31 cellular contexts compared by ENCODE assay signal in genomic region chr18:3584266-3584665, GRCh38.
A peak's percentile ranks its signal among the peaks of the same experiment; 100 is the strongest.
DNase-seq lines count a peak whose midpoint lies in the region; ATAC-seq, FAIRE-seq and TF ChIP-seq lines count a peak whose summit lies in the region.
"Had no signal": no experiment of that assay in that cellular context is flagged by ENCODE, and none has a peak within 500 bp of the region (broad histone marks: within the 10 kb centered on the region; RNA-seq: fewer than 3 reads in every experiment).

No MANE protein-coding gene starts in this region.

- H3K23me2 ChIP-seq in H1 (ENCODE audit: low read depth, low read length), result no peaks in the 10 kb centered on the region; the same call in 1 of the 2 replicates

- H2BK15ac ChIP-seq in H1 (ENCODE audit: low read length), result no peak overlapping the region

- no peak for FAIRE-seq in H1 (lab: Jason Lieb, UNC)

- peak overlapping the region in 4 of 8 donors; percentile 57 to 79 (median 72) for H3K4me3 Mint-ChIP-seq in naive B cell
- H3K4me3 Mint-ChIP-seq: activated CD4-positive, alpha-beta T cell treated with anti-CD3 and anti-CD28 coated beads for 36 hours; activated naive CD8-positive, alpha-beta T cell treated with anti-CD3 and anti-CD28 coated beads, Interleukin-2, amount 10 ng/mL, durations not matched to agents 7 days and 5 days; HFFc6; nephron; T-helper 17 cell had no signal

- H4K20me1 ChIP-seq in BLaER1 treated with 17β-estradiol and CSF1 and Interleukin-3, amounts not matched to agents 10 nM and 100 nM, result no peaks in the 10 kb centered on the region
- H4K20me1 ChIP-seq in H1 (replicated peaks in 1 of 2; ENCODE audit: control insufficient read depth in 1 of 2, insufficient read depth in 2 of 2, low read length in 2 of 2), result no peaks in the 10 kb centered on the region

- TF ChIP-seq POLR2A in H1 (IDR thresholded peaks at IDR 0.05; ENCODE audit: control extremely low read depth in 1 of 2, low read depth in 2 of 2, low read length in 2 of 2), result no peak

- H2BK20ac ChIP-seq in H1 (ENCODE audit: low read length), result peak overlapping the region; percentile 11; the same call in 1 of the 2 replicates

- no peaks in the 10 kb centered on the region for H3K27me3 Mint-ChIP-seq in naive B cell
- H3K27me3 Mint-ChIP-seq: activated CD4-positive, alpha-beta T cell treated with anti-CD3 and anti-CD28 coated beads for 36 hours; activated naive CD8-positive, alpha-beta T cell treated with anti-CD3 and anti-CD28 coated beads, Interleukin-2, amount 10 ng/mL, durations not matched to agents 7 days and 5 days had no signal

- H2BK120ac ChIP-seq in H1 (replicated peaks; ENCODE audit: low read depth, low read length), result peak overlapping the region; percentile 96

- H3K4me1 ChIP-seq in BLaER1 treated with 17β-estradiol and CSF1 and Interleukin-3, amounts not matched to agents 10 nM and 100 nM, result peaks cover 13 to 46% (median 27%) of the 10 kb centered on the region in 10 experiments
- peaks cover 3 to 13% (median 9%) of the 10 kb centered on the region in 4 experiments for H3K4me1 ChIP-seq in H1 (replicated peaks in 1 of 4; ENCODE audit: control insufficient read depth in 3 of 4, insufficient read depth in 4 of 4, low read length in 3 of 4)
- H3K4me1 ChIP-seq: ascending aorta, gastrocnemius medialis had no signal

- H3K27ac ChIP-seq in BLaER1 treated with 17β-estradiol and CSF1 and Interleukin-3, amounts not matched to agents 10 nM and 100 nM, result no peak overlapping the region
- H3K27ac ChIP-seq in H1 (ENCODE audit: low read depth, low read length), result no peak overlapping the region
- H3K27ac ChIP-seq: ascending aorta, gastrocnemius medialis, ovary, right atrium auricular region had no signal

- peak overlapping the region; percentile 81 for H4K5ac ChIP-seq in H1 (ENCODE audit: insufficient read length, low read depth, low read length)

- peak overlapping the region; percentile 95; the same call in 1 of the 2 replicates for H2BK12ac ChIP-seq in H1 (ENCODE audit: low read depth, low read length)

- no peaks in the 10 kb centered on the region for H3K79me1 ChIP-seq in H1 (ENCODE audit: low read depth, low read length)

- H3K36me3 Mint-ChIP-seq in naive B cell, result no peaks in the 10 kb centered on the region
- H3K36me3 Mint-ChIP-seq: activated naive CD8-positive, alpha-beta T cell treated with anti-CD3 and anti-CD28 coated beads, Interleukin-2, amount 10 ng/mL, durations not matched to agents 7 days and 5 days had no signal

- peak overlapping the region; percentile 90; the same call in 1 of the 2 replicates for H2BK5ac ChIP-seq in H1 (ENCODE audit: low read depth, low read length)

- H3K4me2 ChIP-seq in BLaER1 treated with 17β-estradiol and CSF1 and Interleukin-3, amounts not matched to agents 10 nM and 100 nM, result peak overlapping the region in 10 of 11 experiments; percentile 20 to 82 (median 48); a peak in 15 of 22 replicates
- H3K4me2 ChIP-seq in H1 (ENCODE audit: insufficient read depth in 1 of 2, low read depth in 2 of 2, low read length in 2 of 2), result no peak overlapping the region; a peak in 1 of 4 replicates
- H3K4me2 ChIP-seq: SK-N-SH, smooth muscle cell had no signal

- no peak overlapping the region for H3K14ac ChIP-seq in H1 (ENCODE audit: insufficient read length)

- H3K9me3 Mint-ChIP-seq in naive B cell, result peaks cover 0 to 13% (median 2%) of the 10 kb centered on the region in 7 donors
- H3K9me3 Mint-ChIP-seq: activated naive CD8-positive, alpha-beta T cell treated with anti-CD3 and anti-CD28 coated beads, Interleukin-2, amount 10 ng/mL, durations not matched to agents 7 days and 5 days; HFFc6; nephron had no signal

- H4K8ac ChIP-seq in H1 (ENCODE audit: extremely low read depth, insufficient read depth, low read length), result no peak overlapping the region

- CTCF ChIA-PET in H1 (lab: Charles Lee; ENCODE audit: partially characterized antibody), result interaction anchor here (0.6 to 4.2 kb wide), 17 partner anchors 8 to 302 kb away, joined by 3 to 42 read pairs (median 9); no protein-coding TSS in a partner anchor

- no peak for TF ChIP-seq RAD21 in H1 (IDR thresholded peaks at IDR 0.05 in 1 of 2, conservative IDR thresholded peaks at IDR 0.05 in 1 of 2; ENCODE audit: low read depth in 2 of 2, low read length in 2 of 2)

- TF ChIP-seq CTCF in H1 (IDR thresholded peaks at IDR 0.05; ENCODE audit: control extremely low read depth in 1 of 3, insufficient read depth in 1 of 3, low read depth in 1 of 3, low read length in 3 of 3) (no peak), GM20000 (IDR thresholded peaks at IDR 0.05; ENCODE audit: extremely low read depth, missing control alignments) (no peak)

- H3K9me3 ChIP-seq in BLaER1 treated with 17β-estradiol and CSF1 and Interleukin-3, amounts not matched to agents 10 nM and 100 nM (replicated peaks in 1 of 11), result peaks cover 0 to 5% (median 0%) of the 10 kb centered on the region in 11 experiments; a peak in 1 of 22 replicates
- no peaks in the 10 kb centered on the region for H3K9me3 ChIP-seq in H1 (ENCODE audit: insufficient read depth in 2 of 2, low read depth in 1 of 2, low read length in 1 of 2)
- H3K9me3 ChIP-seq: ascending aorta, gastrocnemius medialis, ovary, right atrium auricular region, SK-N-SH, tibial nerve had no signal

- peaks cover 36 to 49% (median 47%) of the 10 kb centered on the region in 3 donors for H3K4me1 Mint-ChIP-seq in naive B cell

- no peaks in the 10 kb centered on the region for H3K36me3 ChIP-seq in BLaER1 treated with 17β-estradiol and CSF1 and Interleukin-3, amounts not matched to agents 10 nM and 100 nM
- no peaks in the 10 kb centered on the region for H3K36me3 ChIP-seq in H1 (ENCODE audit: control insufficient read depth in 2 of 4, insufficient read depth in 4 of 4, low read length in 3 of 4)
- H3K36me3 ChIP-seq: ascending aorta, gastrocnemius medialis, ovary, right atrium auricular region, tibial nerve had no signal

- no peak overlapping the region for H3K56ac ChIP-seq in H1 (replicated peaks; ENCODE audit: insufficient read length, low read depth, low read length)

- ATAC-seq in naive B cell (ENCODE audit: low read depth in 2 of 2) (no peak), HG03442 (IDR thresholded peaks at IDR 0.05; ENCODE audit: unreplicated experiment) (no peak)
- ATAC-seq: activated CD4-positive, alpha-beta T cell treated with anti-CD3 and anti-CD28 coated beads for 36 hours; gastrocnemius medialis had no signal

- H3K27ac Mint-ChIP-seq in naive B cell, result peak overlapping the region; percentile 84 to 99 (median 98)
- H3K27ac Mint-ChIP-seq: activated naive CD8-positive, alpha-beta T cell treated with anti-CD3 and anti-CD28 coated beads, Interleukin-2, amount 10 ng/mL, durations not matched to agents 7 days and 5 days; HFFc6; nephron; T-helper 17 cell had no signal

- H2AK5ac ChIP-seq in H1 (ENCODE audit: low read depth, low read length), result no peak overlapping the region

- DNase-seq in NCI-H69 (lab: John Stamatoyannopoulos, UW) (peak; percentile 69), H1 (ENCODE audit: low read depth in 1 of 2, low spot score in 2 of 2) (no peak), naive B cell (no peak), GM20000 (ENCODE audit: low spot score) (no peak), HK-2 (ENCODE audit: unreplicated experiment) (no peak), Kasumi-1 (lab: John Stamatoyannopoulos, UW) (no peak)
- DNase-seq: ACHN; activated CD4-positive, alpha-beta T cell treated with anti-CD3 and anti-CD28 coated beads for 36 hours; activated CD8-positive, alpha-beta memory T cell treated with anti-CD3 and anti-CD28 coated beads for 24 hours; activated effector memory CD4-positive, alpha-beta T cell treated with Interleukin-2 at 50 U/mL for 16 hours; activated naive CD8-positive, alpha-beta T cell treated with anti-CD3 and anti-CD28 coated beads, Interleukin-2, amount 10 ng/mL, durations not matched to agents 7 days and 5 days; cortex of kidney; DMS79 treated with DMSO at 0.1 percent for 48 hours; gastrocnemius medialis; HFFc6; islet precursor cell; NCI-H1092 treated with DMSO at 0.1 percent for 48 hours; NCI-H187; NCI-H2171 treated with DMSO at 0.1 percent for 48 hours; NCI-H524; ovary; SK-N-SH; stimulated activated CD4-positive, alpha-beta T cell treated with anti-CD3 and anti-CD28 coated beads, Interleukin-1b, Interleukin-23, amount 100 ng/mL, for 48 hours; T-helper 17 cell had no signal

- peak overlapping the region; percentile 9 for H3K4ac ChIP-seq in H1 (replicated peaks; ENCODE audit: insufficient read length, low read depth, low read length)

- POLR2A ChIA-PET in H1 (lab: Charles Lee; ENCODE audit: partially characterized antibody), result interaction anchor here (1.6 to 2.1 kb wide), 2 partner anchors 8 to 129 kb away, joined by 8 to 10 read pairs; no protein-coding TSS in a partner anchor

- no peak overlapping the region for H3K9ac ChIP-seq in BLaER1 treated with 17β-estradiol and CSF1 and Interleukin-3, amounts not matched to agents 10 nM and 100 nM
- H3K9ac ChIP-seq in H1 (replicated peaks in 1 of 4; ENCODE audit: extremely low read depth in 1 of 4, low read depth in 3 of 4, low read length in 3 of 4), result no peak overlapping the region
- H3K9ac ChIP-seq: SK-N-SH had no signal

- H3K4me3 ChIP-seq in BLaER1 treated with 17β-estradiol and CSF1 and Interleukin-3, amounts not matched to agents 10 nM and 100 nM, result no peak overlapping the region
- no peak overlapping the region for H3K4me3 ChIP-seq in H1 (ENCODE audit: extremely low read depth in 1 of 4, insufficient read depth in 2 of 4, low read depth in 3 of 4, low read length in 4 of 4)
- H3K4me3 ChIP-seq: ascending aorta, gastrocnemius medialis, ovary, right atrium auricular region, smooth muscle cell, tibial nerve had no signal

- H2AFZ ChIP-seq in H1 (ENCODE audit: low read length), result no peak overlapping the region

- peak overlapping the region; percentile 96 for H4K91ac ChIP-seq in H1 (replicated peaks; ENCODE audit: insufficient read length, low read length)

- no peaks in the 10 kb centered on the region for H3K79me2 ChIP-seq in H1 (ENCODE audit: control insufficient read depth in 1 of 2, insufficient read depth in 2 of 2, low read length in 2 of 2)

- peak overlapping the region; percentile 57; the same call in 1 of the 2 replicates for H3K18ac ChIP-seq in H1 (ENCODE audit: extremely low read depth, low read length)

- no peak overlapping the region for H3K23ac ChIP-seq in H1 (ENCODE audit: insufficient read length)

- TF ChIP-seq EP300 in H1 (IDR thresholded peaks at IDR 0.05; ENCODE audit: borderline replicate concordance in 1 of 2, low read depth in 2 of 2, low read length in 2 of 2), result no peak

- H3K27me3 ChIP-seq in BLaER1 treated with 17β-estradiol and CSF1 and Interleukin-3, amounts not matched to agents 10 nM and 100 nM, result no peaks in the 10 kb centered on the region
- no peaks in the 10 kb centered on the region for H3K27me3 ChIP-seq in H1 (replicated peaks in 1 of 4; ENCODE audit: control insufficient read depth in 3 of 4, extremely low read depth in 1 of 4, insufficient read depth in 3 of 4, low read length in 3 of 4)
- H3K27me3 ChIP-seq: ascending aorta, gastrocnemius medialis, ovary, right atrium auricular region, tibial nerve had no signal

TF ChIP-seq in H1, 55 proteins besides CTCF, POLR2A, EP300 and RAD21 (continues in another document):
- no peak for TF ChIP-seq HDAC6 (IDR thresholded peaks at IDR 0.05; ENCODE audit: low read depth, low read length)
- TF ChIP-seq JUN (IDR thresholded peaks at IDR 0.05; ENCODE audit: low read depth, low read length), result no peak
- TF ChIP-seq RNF2 (IDR thresholded peaks at IDR 0.05; ENCODE audit: borderline replicate concordance, low read depth, low read length, missing control alignments, poor library complexity, severe bottlenecking), result no peak
- TF ChIP-seq TBP (IDR thresholded peaks at IDR 0.05; ENCODE audit: low read depth, low read length), result no peak

Comparison
In these comparisons a context has a peak if more than half of its experiments do, and no peak if none do; other contexts are left out.
1. H3K4me2 ChIP-seq: peak in BLaER1 treated with 17β-estradiol and CSF1 and Interleukin-3, amounts not matched to agents 10 nM and 100 nM (10 of 11); none in H1 (0 of 2).